ENCODE assay signal across 10 cellular contexts in genomic region chr9:5263568-5264218, GRCh38. TPM values are rescaled to one million over a fixed set of nuclear protein-coding genes. Genes with fewer than 3 reads are reported as not detected.
DNase-seq lines count a peak whose midpoint lies in the region; ATAC-seq and TF ChIP-seq lines count a peak whose summit lies in the region.
"Had no signal": no experiment of that assay in that cellular context is flagged by ENCODE, and none has a peak within 500 bp of the region (broad histone marks: within the 10 kb centered on the region; RNA-seq: fewer than 3 reads in every experiment).

No MANE protein-coding gene starts in this region.

- peak; percentile 24 to 32 for DNase-seq in cardiac fibroblast (ENCODE audit: low read depth in 2 of 2)
- DNase-seq in activated T-helper 2 cell treated with anti-CD3 and anti-CD28 coated beads, Interferon-gamma antibody, Interleukin-2, Interleukin-4, amounts not matched to agents 10 μg/mL and 5 μg/mL and 100 μg/mL, durations not matched to agents 14 hours and 24 hours and 36 hours (ENCODE audit: low spot score): no peak
- DNase-seq in NCI-H128 (lab: John Stamatoyannopoulos, UW; ENCODE audit: unreplicated experiment): no peak
- DNase-seq in activated CD4-positive, alpha-beta T cell treated with anti-CD3 and anti-CD28 coated beads for 48 hours: no peak

- no peak overlapping the region for H3K4me3 ChIP-seq in cardiac fibroblast (replicated peaks in 1 of 2; ENCODE audit: low read depth in 2 of 2, low read length in 2 of 2)
- no peak overlapping the region for H3K4me3 ChIP-seq in parathyroid adenoma (ENCODE audit: low read depth, low read length)

- H3K9me3 Mint-ChIP-seq in activated T-helper 2 cell treated with anti-CD3 and anti-CD28 coated beads, Interferon-gamma antibody, Interleukin-2, Interleukin-4, amounts not matched to agents 10 μg/mL and 5 μg/mL and 100 μg/mL, durations not matched to agents 14 hours and 24 hours and 36 hours: no peaks in the 10 kb centered on the region

- H3K4me1 Mint-ChIP-seq in activated T-helper 2 cell treated with anti-CD3 and anti-CD28 coated beads, Interferon-gamma antibody, Interleukin-2, Interleukin-4, amounts not matched to agents 10 μg/mL and 5 μg/mL and 100 μg/mL, durations not matched to agents 14 hours and 24 hours and 36 hours (ENCODE audit: low read depth): peaks cover 5% of the 10 kb centered on the region

- no peaks in the 10 kb centered on the region for H3K36me3 Mint-ChIP-seq in activated T-helper 2 cell treated with anti-CD3 and anti-CD28 coated beads, Interferon-gamma antibody, Interleukin-2, Interleukin-4, amounts not matched to agents 10 μg/mL and 5 μg/mL and 100 μg/mL, durations not matched to agents 14 hours and 24 hours and 36 hours (ENCODE audit: low read depth)
- H3K36me3 Mint-ChIP-seq: activated naive CD8-positive, alpha-beta T cell had no signal

- H2AFZ ChIP-seq in parathyroid adenoma: peak overlapping the region; percentile 41

- no peaks in the 10 kb centered on the region for H3K27me3 ChIP-seq in parathyroid adenoma (ENCODE audit: control insufficient read depth, insufficient read depth, low read length)

- no peak overlapping the region for H3K9ac ChIP-seq in parathyroid adenoma

- no peak overlapping the region for H3K27ac Mint-ChIP-seq in activated T-helper 2 cell treated with anti-CD3 and anti-CD28 coated beads, Interferon-gamma antibody, Interleukin-2, Interleukin-4, amounts not matched to agents 10 μg/mL and 5 μg/mL and 100 μg/mL, durations not matched to agents 14 hours and 24 hours and 36 hours
- H3K27ac Mint-ChIP-seq: activated naive CD8-positive, alpha-beta T cell had no signal

- intact Hi-C loops in activated T-helper 2 cell treated with anti-CD3 and anti-CD28 coated beads, Interferon-gamma antibody, Interleukin-2, Interleukin-4, amounts not matched to agents 10 μg/mL and 5 μg/mL and 100 μg/mL, durations not matched to agents 14 hours and 24 hours and 36 hours (cut with micrococcal nuclease): no loop called here

- peak; percentile 58 for ATAC-seq in GM19468 (IDR thresholded peaks at IDR 0.05; ENCODE audit: extremely low read depth, unreplicated experiment)
- no peak for ATAC-seq in GM21825 (IDR thresholded peaks at IDR 0.05; ENCODE audit: unreplicated experiment)

- TF ChIP-seq CTCF in LNCAP (IDR thresholded peaks at IDR 0.05): peak; percentile 31; the same call in 1 of the 2 replicates
- TF ChIP-seq CTCF in cardiac fibroblast (IDR thresholded peaks at IDR 0.05; ENCODE audit: low read depth, low read length): peak; percentile 17
- TF ChIP-seq CTCF in parathyroid adenoma (IDR thresholded peaks at IDR 0.05): no peak

- H3K79me2 ChIP-seq in parathyroid adenoma: no peaks in the 10 kb centered on the region

- H3K36me3 ChIP-seq in parathyroid adenoma (ENCODE audit: control insufficient read depth, insufficient read depth, low read length): no peaks in the 10 kb centered on the region

- H3K4me1 ChIP-seq in parathyroid adenoma: no peaks in the 10 kb centered on the region

- no peak overlapping the region for H3K4me3 Mint-ChIP-seq in activated T-helper 2 cell treated with anti-CD3 and anti-CD28 coated beads, Interferon-gamma antibody, Interleukin-2, Interleukin-4, amounts not matched to agents 10 μg/mL and 5 μg/mL and 100 μg/mL, durations not matched to agents 14 hours and 24 hours and 36 hours (ENCODE audit: low read depth)
- H3K4me3 Mint-ChIP-seq: activated naive CD8-positive, alpha-beta T cell had no signal

- H3K27ac ChIP-seq in parathyroid adenoma: no peak overlapping the region

- no peaks in the 10 kb centered on the region for H3K9me3 ChIP-seq in parathyroid adenoma (ENCODE audit: control insufficient read depth, low read length)

- peaks cover 2% of the 10 kb centered on the region for H3K27me3 Mint-ChIP-seq in activated T-helper 2 cell treated with anti-CD3 and anti-CD28 coated beads, Interferon-gamma antibody, Interleukin-2, Interleukin-4, amounts not matched to agents 10 μg/mL and 5 μg/mL and 100 μg/mL, durations not matched to agents 14 hours and 24 hours and 36 hours (ENCODE audit: low read depth)
- H3K27me3 Mint-ChIP-seq: activated naive CD8-positive, alpha-beta T cell had no signal

- H3K4me2 ChIP-seq in parathyroid adenoma (ENCODE audit: low read length): no peak overlapping the region

RNA-seq across cellular contexts. Expression of gene INSL4, which starts 32.5 kb away (rescaled TPM):
- not detected in 2 replicates for total RNA-seq in activated T-helper 2 cell treated with anti-CD3 and anti-CD28 coated beads, Interferon-gamma antibody, Interleukin-2, Interleukin-4, amounts not matched to agents 10 μg/mL and 5 μg/mL and 100 μg/mL, durations not matched to agents 14 hours and 24 hours and 36 hours
- total RNA-seq: mesenteric fat pad had no signal

RNA-seq across cellular contexts. Expression of gene RLN2, which starts 40.8 kb away (rescaled TPM):
- total RNA-seq in activated T-helper 2 cell treated with anti-CD3 and anti-CD28 coated beads, Interferon-gamma antibody, Interleukin-2, Interleukin-4, amounts not matched to agents 10 μg/mL and 5 μg/mL and 100 μg/mL, durations not matched to agents 14 hours and 24 hours and 36 hours: 1.4 and 1.7 TPM in 2 replicates
- total RNA-seq: mesenteric fat pad had no signal

Comparison
In these comparisons a context has a peak if more than half of its experiments do, and no peak if none do; other contexts are left out.
1. DNase-seq: peak in cardiac fibroblast (2 of 2); none in activated T-helper 2 cell treated with anti-CD3 and anti-CD28 coated beads, Interferon-gamma antibody, Interleukin-2, Interleukin-4, amounts not matched to agents 10 μg/mL and 5 μg/mL and 100 μg/mL, durations not matched to agents 14 hours and 24 hours and 36 hours (single experiment), NCI-H128 (single experiment) and activated CD4-positive, alpha-beta T cell treated with anti-CD3 and anti-CD28 coated beads for 48 hours (single experiment).